ENCODE assay signal across 29 cellular contexts in the genomic region with DNA sequence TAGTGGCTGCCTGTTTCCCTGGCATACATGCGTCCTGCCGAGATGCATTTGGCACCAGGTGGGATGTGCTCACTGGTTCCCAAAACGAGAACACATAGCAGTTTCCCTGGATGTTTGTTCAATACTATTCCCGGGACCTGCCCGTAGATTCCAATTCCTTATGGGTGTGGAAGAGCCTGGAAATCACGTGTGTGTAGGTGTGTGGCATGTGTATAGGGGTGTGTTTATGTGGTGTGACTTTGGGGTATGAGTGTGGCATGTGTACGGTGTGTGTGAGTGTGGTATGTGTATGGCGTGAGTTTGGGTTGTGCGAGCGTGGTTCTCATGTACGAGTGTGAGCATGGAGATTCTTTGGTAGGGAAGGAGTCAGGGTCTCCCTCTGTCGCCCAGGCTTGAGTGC. TPM values are rescaled to one million over a fixed set of nuclear protein-coding genes. Genes with fewer than 3 reads are reported as not detected.
"Had no signal": no experiment of that assay in that cellular context is flagged by ENCODE, and none has a peak within 500 bp of the region (broad histone marks: within the 10 kb centered on the region; RNA-seq: fewer than 3 reads in every experiment).

No MANE protein-coding gene starts in this region.

- H3K4me1 ChIP-seq: heart left ventricle, left ventricle myocardium inferior, spleen, testis, vagina had no signal

- FAIRE-seq: endothelial cell of umbilical vein, TTC549 had no signal

- H3K9me3 ChIP-seq: body of pancreas, heart left ventricle, left ventricle myocardium inferior, spleen, testis, transverse colon, vagina had no signal

- H3K4me3 ChIP-seq: body of pancreas, cardiac muscle cell, coronary artery, heart left ventricle, left ventricle myocardium inferior, SK-N-MC, spleen, testis, transverse colon, vagina had no signal

- DNase-seq: activated CD4-positive, alpha-beta T cell treated with anti-CD3 and anti-CD28 coated beads for 4 hours; activated CD4-positive, alpha-beta T cell treated with anti-CD3 and anti-CD28 coated beads, Interleukin-2, amount 50 U/mL, for 4 hours; activated effector memory CD4-positive, alpha-beta T cell treated with anti-CD3 and anti-CD28 coated beads, Interleukin-2, amount 50 U/mL, for 16 hours; activated naive CD4-positive, alpha-beta T cell treated with anti-CD3 and anti-CD28 coated beads, Interleukin-2, amount 10 ng/mL, durations not matched to agents 7 days and 5 days; body of pancreas; foreskin fibroblast; kidney glomerular epithelial cell; left ventricle myocardium inferior; naive thymus-derived CD4-positive, alpha-beta T cell; spleen; stimulated activated naive CD4-positive, alpha-beta T cell; testis; transverse colon had no signal

- H3K36me3 ChIP-seq: cardiac muscle cell, left ventricle myocardium inferior, spleen, transverse colon, vagina had no signal

- ATAC-seq: body of pancreas had no signal

- H3K27ac ChIP-seq: body of pancreas, cardiac muscle cell, coronary artery, heart left ventricle, left ventricle myocardium inferior, SK-N-MC, spleen, testis, transverse colon, vagina, VCaP had no signal

- H3K27me3 ChIP-seq: body of pancreas, heart left ventricle, testis, vagina had no signal

RNA-seq across cellular contexts. Expression of a gene that starts 2.9 kb away (rescaled TPM):
- total RNA-seq: body of pancreas; endothelial cell of umbilical vein; left ventricle myocardium inferior; lung microvascular endothelial cell; spleen; T-helper 1 cell treated with Interleukin-12 subunit alpha and Interleukin-12 subunit beta and Interleukin-4 antibody, amounts not matched to agents 30 ng/mL and 1 ng/mL, for 36 hours; transverse colon; vagina had no signal
- polyA plus RNA-seq: cardiac muscle cell; endothelial cell of umbilical vein; naive thymus-derived CD4-positive, alpha-beta T cell; right cardiac atrium had no signal

RNA-seq across cellular contexts. Expression of a gene that starts 19.9 kb away (rescaled TPM):
- total RNA-seq: endothelial cell of umbilical vein; naive thymus-derived CD4-positive, alpha-beta T cell; osteoblast; T-helper 1 cell treated with Interleukin-12 subunit alpha and Interleukin-12 subunit beta and Interleukin-4 antibody, amounts not matched to agents 30 ng/mL and 1 ng/mL, for 36 hours had no signal
- polyA plus RNA-seq: naive thymus-derived CD4-positive, alpha-beta T cell; neural cell had no signal

RNA-seq across cellular contexts. Expression of a gene that starts 55.7 kb away (rescaled TPM):
- total RNA-seq: body of pancreas; cardiac muscle cell; cerebellum; endothelial cell of umbilical vein; heart left ventricle; left ventricle myocardium inferior; mesothelial cell of epicardium; osteoblast; spleen; T-helper 1 cell treated with Interleukin-12 subunit alpha and Interleukin-12 subunit beta and Interleukin-4 antibody, amounts not matched to agents 30 ng/mL and 1 ng/mL, for 36 hours; transverse colon; vagina had no signal
- polyA plus RNA-seq: endothelial cell of umbilical vein; esophagus; heart left ventricle; naive thymus-derived CD4-positive, alpha-beta T cell; neural cell had no signal
